Comparison of ENCODE assay signal across 11 cellular contexts in genomic region chr15:63221346-63221745, GRCh38. TPM values are rescaled to one million over a fixed set of nuclear protein-coding genes. Genes with fewer than 3 reads are reported as not detected.
DNase-seq lines count a peak whose midpoint lies in the region; ATAC-seq and TF ChIP-seq lines count a peak whose summit lies in the region.
"Had no signal": no experiment of that assay in that cellular context is flagged by ENCODE, and none has a peak within 500 bp of the region (broad histone marks: within the 10 kb centered on the region; RNA-seq: fewer than 3 reads in every experiment).

No MANE protein-coding gene starts in this region.

- DNase-seq in natural killer cell = no peak
- DNase-seq in natural killer cell treated with Interleukin-12 subunit alpha and Interleukin-12 subunit beta and Interleukin-15 and Interleukin-18, amount 100 ng/mL, for 72 hours (ENCODE audit: low spot score) = no peak
- peak; percentile 81 for DNase-seq in fibroblast of mammary gland (ENCODE audit: low read depth)
- DNase-seq in myocyte (ENCODE audit: low read depth) = peak; percentile 62
- no peak for DNase-seq in SHP77 (lab: John Stamatoyannopoulos, UW)
- DNase-seq in osteocyte (ENCODE audit: extremely low spot score, unreplicated experiment) = no peak
- no peak for DNase-seq in stimulated activated CD4-positive, alpha-beta T cell treated with anti-CD3 and anti-CD28 coated beads, Interleukin-1b, Interleukin-23, amount 100 ng/mL, for 48 hours
- no peak for DNase-seq in NCI-H446 (lab: John Stamatoyannopoulos, UW)
- DNase-seq: DND-41, SIG-M5 had no signal

- H3K36me3 Mint-ChIP-seq in natural killer cell (peaks cover 3% of the 10 kb centered on the region), osteocyte (ENCODE audit: unreplicated experiment) (no peaks in the 10 kb centered on the region)
- peaks cover 10% of the 10 kb centered on the region for H3K36me3 Mint-ChIP-seq in natural killer cell treated with Interleukin-12 subunit alpha and Interleukin-12 subunit beta and Interleukin-15 and Interleukin-18, amount 100 ng/mL, for 72 hours

- no peaks in the 10 kb centered on the region for H3K9me3 Mint-ChIP-seq in natural killer cell
- H3K9me3 Mint-ChIP-seq in natural killer cell treated with Interleukin-12 subunit alpha and Interleukin-12 subunit beta and Interleukin-15 and Interleukin-18, amount 100 ng/mL, for 72 hours = no peaks in the 10 kb centered on the region
- H3K9me3 Mint-ChIP-seq in osteocyte (ENCODE audit: unreplicated experiment) = no peaks in the 10 kb centered on the region

- peak overlapping the region; percentile 49 for H3K4me3 Mint-ChIP-seq in natural killer cell
- no peak overlapping the region for H3K4me3 Mint-ChIP-seq in natural killer cell treated with Interleukin-12 subunit alpha and Interleukin-12 subunit beta and Interleukin-15 and Interleukin-18, amount 100 ng/mL, for 72 hours
- no peak overlapping the region for H3K4me3 Mint-ChIP-seq in osteocyte (ENCODE audit: unreplicated experiment)

- peak in 2 of 3 donors; percentile 22 to 24 for ATAC-seq in natural killer cell
- ATAC-seq in natural killer cell treated with Interleukin-12 subunit alpha and Interleukin-12 subunit beta and Interleukin-15 and Interleukin-18, amount 100 ng/mL, for 72 hours = no peak
- ATAC-seq: body of pancreas had no signal

- no peak for TF ChIP-seq CTCF in natural killer cell (IDR thresholded peaks at IDR 0.05)
- no peak for TF ChIP-seq CTCF in fibroblast of mammary gland (conservative IDR thresholded peaks at IDR 0.05; ENCODE audit: control insufficient read depth, insufficient read depth, low read depth, low read length)
- no peak for TF ChIP-seq CTCF in osteocyte (IDR thresholded peaks at IDR 0.05)

- H3K4me3 ChIP-seq in fibroblast of mammary gland (ENCODE audit: control insufficient read depth, low read depth, low read length) = no peak overlapping the region
- H3K4me3 ChIP-seq: body of pancreas had no signal

- H3K4me1 Mint-ChIP-seq in natural killer cell (peaks cover 61 to 83% of the 10 kb centered on the region in 2 donors), osteocyte (ENCODE audit: unreplicated experiment) (peaks cover 32% of the 10 kb centered on the region)
- peaks cover 41 to 57% of the 10 kb centered on the region in 2 donors for H3K4me1 Mint-ChIP-seq in natural killer cell treated with Interleukin-12 subunit alpha and Interleukin-12 subunit beta and Interleukin-15 and Interleukin-18, amount 100 ng/mL, for 72 hours (ENCODE audit: low read depth in 2 of 2)

- H3K27ac Mint-ChIP-seq in natural killer cell = peak overlapping the region; percentile 23 to 67
- peak overlapping the region in 1 of 2 donors; percentile 38 for H3K27ac Mint-ChIP-seq in natural killer cell treated with Interleukin-12 subunit alpha and Interleukin-12 subunit beta and Interleukin-15 and Interleukin-18, amount 100 ng/mL, for 72 hours
- no peak overlapping the region for H3K27ac Mint-ChIP-seq in osteocyte (ENCODE audit: unreplicated experiment)

- no peaks in the 10 kb centered on the region for H3K27me3 Mint-ChIP-seq in natural killer cell (ENCODE audit: low read depth in 2 of 2)
- H3K27me3 Mint-ChIP-seq in natural killer cell treated with Interleukin-12 subunit alpha and Interleukin-12 subunit beta and Interleukin-15 and Interleukin-18, amount 100 ng/mL, for 72 hours = no peaks in the 10 kb centered on the region
- H3K27me3 Mint-ChIP-seq in osteocyte (ENCODE audit: unreplicated experiment) = no peaks in the 10 kb centered on the region

- intact Hi-C loops in natural killer cell (cut with micrococcal nuclease) = no loop called here

RNA-seq across cellular contexts. Expression of gene RAB8B, which starts 31.9 kb away (rescaled TPM):
- total RNA-seq in natural killer cell = 100 to 1,000 TPM; 128 to 155 (median 137) TPM
- 100 to 1,000 TPM in 1 of 2 donors, 10 to 100 TPM in 1; 49.1 to 113 TPM for total RNA-seq in natural killer cell treated with Interleukin-12 subunit alpha and Interleukin-12 subunit beta and Interleukin-15 and Interleukin-18, amount 100 ng/mL, for 72 hours
- total RNA-seq in myocyte = 16.4 and 24.0 TPM in 2 replicates
- 10.4 TPM for polyA plus RNA-seq in myocyte (2012)
- total RNA-seq in osteocyte = 27.9 and 29.8 TPM in 2 replicates

RNA-seq across cellular contexts. Expression of gene APH1B, which starts 56.1 kb away (rescaled TPM):
- total RNA-seq in natural killer cell = 10 to 100 TPM in 1 of 3 donors, 1 to 10 TPM in 2; 8.6 to 12.4 (median 9.9) TPM
- 10 to 100 TPM in 1 of 2 donors, 1 to 10 TPM in 1; 8.7 to 14.7 TPM for total RNA-seq in natural killer cell treated with Interleukin-12 subunit alpha and Interleukin-12 subunit beta and Interleukin-15 and Interleukin-18, amount 100 ng/mL, for 72 hours
- 15.2 and 19.7 TPM in 2 replicates for total RNA-seq in myocyte
- 10.7 TPM for polyA plus RNA-seq in myocyte (2012)
- total RNA-seq in osteocyte = 13.9 and 15.9 TPM in 2 replicates

Comparison
In these comparisons a context has a peak if more than half of its experiments do, and no peak if none do; other contexts are left out.
1. ATAC-seq: peak in natural killer cell (2 of 3); none in natural killer cell treated with Interleukin-12 subunit alpha and Interleukin-12 subunit beta and Interleukin-15 and Interleukin-18, amount 100 ng/mL, for 72 hours (0 of 2).
2. DNase-seq: peak in fibroblast of mammary gland (single experiment) and myocyte (single experiment); none in natural killer cell (single experiment), natural killer cell treated with Interleukin-12 subunit alpha and Interleukin-12 subunit beta and Interleukin-15 and Interleukin-18, amount 100 ng/mL, for 72 hours (single experiment), SHP77 (0 of 2), osteocyte (single experiment), stimulated activated CD4-positive, alpha-beta T cell treated with anti-CD3 and anti-CD28 coated beads, Interleukin-1b, Interleukin-23, amount 100 ng/mL, for 48 hours (single experiment) and NCI-H446 (0 of 2).